ENCODE assay signal across 1 cellular context in genomic region chr9:127915325-127915752, GRCh38.
TF ChIP-seq lines count a peak whose summit lies in the region.

No MANE protein-coding gene starts in this region.

TF ChIP-seq in HCT116, 20 proteins besides CTCF, POLR2A, EP300 and RAD21:
- TF ChIP-seq FOSL1 (IDR thresholded peaks at IDR 0.05; ENCODE audit: low read depth), result no peak
- no peak for TF ChIP-seq SRF (IDR thresholded peaks at IDR 0.05; ENCODE audit: low read depth)
- TF ChIP-seq EZH2phosphoT487 (IDR thresholded peaks at IDR 0.05; ENCODE audit: borderline replicate concordance), result no peak
- no peak for TF ChIP-seq SIN3A (IDR thresholded peaks at IDR 0.05; ENCODE audit: low read depth)
- TF ChIP-seq EZH2 (IDR thresholded peaks at IDR 0.05), result no peak
- TF ChIP-seq MAX (IDR thresholded peaks at IDR 0.05), result no peak
- no peak for TF ChIP-seq ATF3 (IDR thresholded peaks at IDR 0.05)
- TF ChIP-seq REST (IDR thresholded peaks at IDR 0.05; ENCODE audit: low read depth), result no peak
- TF ChIP-seq POLR2AphosphoS5 (IDR thresholded peaks at IDR 0.05; ENCODE audit: low read depth, low read length), result no peak
- no peak for TF ChIP-seq ZNF274 (IDR thresholded peaks at IDR 0.05; ENCODE audit: low read depth, low read length)
- TF ChIP-seq, protein P1, sequence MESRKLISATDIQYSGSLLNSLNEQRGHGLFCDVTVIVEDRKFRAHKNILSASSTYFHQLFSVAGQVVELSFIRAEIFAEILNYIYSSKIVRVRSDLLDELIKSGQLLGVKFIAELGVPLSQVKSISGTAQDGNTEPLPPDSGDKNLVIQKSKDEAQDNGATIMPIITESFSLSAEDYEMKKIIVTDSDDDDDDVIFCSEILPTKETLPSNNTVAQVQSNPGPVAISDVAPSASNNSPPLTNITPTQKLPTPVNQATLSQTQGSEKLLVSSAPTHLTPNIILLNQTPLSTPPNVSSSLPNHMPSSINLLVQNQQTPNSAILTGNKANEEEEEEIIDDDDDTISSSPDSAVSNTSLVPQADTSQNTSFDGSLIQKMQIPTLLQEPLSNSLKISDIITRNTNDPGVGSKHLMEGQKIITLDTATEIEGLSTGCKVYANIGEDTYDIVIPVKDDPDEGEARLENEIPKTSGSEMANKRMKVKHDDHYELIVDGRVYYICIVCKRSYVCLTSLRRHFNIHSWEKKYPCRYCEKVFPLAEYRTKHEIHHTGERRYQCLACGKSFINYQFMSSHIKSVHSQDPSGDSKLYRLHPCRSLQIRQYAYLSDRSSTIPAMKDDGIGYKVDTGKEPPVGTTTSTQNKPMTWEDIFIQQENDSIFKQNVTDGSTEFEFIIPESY (IDR thresholded peaks at IDR 0.05; ENCODE audit: extremely low read depth, insufficient replicate concordance, low read length), result no peak
- no peak for TF ChIP-seq SP1 (IDR thresholded peaks at IDR 0.05; ENCODE audit: low read depth)
- TF ChIP-seq JUND (IDR thresholded peaks at IDR 0.05), result no peak
- TF ChIP-seq ELF1 (IDR thresholded peaks at IDR 0.05; ENCODE audit: borderline replicate concordance, low read depth), result no peak
- TF ChIP-seq YY1 (IDR thresholded peaks at IDR 0.05; ENCODE audit: extremely low read depth, insufficient replicate concordance, low read depth, low read length), result no peak
- TF ChIP-seq CEBPB (IDR thresholded peaks at IDR 0.05; ENCODE audit: low read depth), result no peak
- no peak for TF ChIP-seq EGR1 (IDR thresholded peaks at IDR 0.05; ENCODE audit: low read depth)
- no peak for TF ChIP-seq TCF7L2 (IDR thresholded peaks at IDR 0.05; ENCODE audit: borderline replicate concordance, extremely low read depth, insufficient read depth, insufficient read length)
